Comparison of ENCODE assay signal across 8 cellular contexts in genomic region chr3:188294823-188295487, GRCh38.
DNase-seq lines count a peak whose midpoint lies in the region; ATAC-seq, FAIRE-seq and TF ChIP-seq lines count a peak whose summit lies in the region.

No MANE protein-coding gene starts in this region.

- CTCF ChIA-PET in AG04449 (lab: Yijun Ruan, JAX): interaction anchor here (0.5 to 2.6 kb wide), 4 partner anchors 16 to 660 kb away, joined by 3 to 11 read pairs (median 6); no protein-coding TSS in a partner anchor
- CTCF ChIA-PET in CD8-positive, alpha-beta T cell (lab: Charles Lee): interaction anchor here (0.6 to 1.0 kb wide), 3 partner anchors 10 to 581 kb away, joined by 3 to 4 read pairs (median 3); no protein-coding TSS in a partner anchor

- FAIRE-seq in HTR-8/SVneo (lab: Jason Lieb, UNC): no peak

- intact Hi-C loops in CD8-positive, alpha-beta T cell (cut with DNase I, micrococcal nuclease): no loop called here

- no peak for ATAC-seq in CD8-positive, alpha-beta T cell
- ATAC-seq in GM21717 (IDR thresholded peaks at IDR 0.05; ENCODE audit: unreplicated experiment): no peak

- no peaks in the 10 kb centered on the region for H3K27me3 Mint-ChIP-seq in CD8-positive, alpha-beta T cell (ENCODE audit: low read depth)

- TF ChIP-seq CTCF in AG04449 (IDR thresholded peaks at IDR 0.05; ENCODE audit: insufficient read depth, low read length, missing control alignments): no peak
- TF ChIP-seq CTCF in CD8-positive, alpha-beta T cell (IDR thresholded peaks at IDR 0.05): no peak

- peaks cover 7% of the 10 kb centered on the region for H3K36me3 ChIP-seq in adipocyte (ENCODE audit: control insufficient read depth, insufficient read depth, low read length, severe bottlenecking)
- H3K36me3 ChIP-seq in subcutaneous abdominal adipose tissue (ENCODE audit: control insufficient read depth in 5 of 5, insufficient read depth in 5 of 5, low read length in 5 of 5): peaks cover 0 to 7% (median 6%) of the 10 kb centered on the region in 5 donors
- no peaks in the 10 kb centered on the region for H3K36me3 ChIP-seq in CD8-positive, alpha-beta T cell (ENCODE audit: insufficient read depth, low read length)

- H3K9me3 Mint-ChIP-seq in CD8-positive, alpha-beta T cell: no peaks in the 10 kb centered on the region

- DNase-seq in AG04449 (ENCODE audit: low read depth, low spot score) (peak; percentile 92), HTR-8/SVneo (ENCODE audit: insufficient read length, low spot score) (peak; percentile 61), adipocyte (ENCODE audit: low read depth) (peak; percentile 84), islet precursor cell (peak; percentile 91), NAMALWA (ENCODE audit: low spot score) (no peak)
- DNase-seq in CD8-positive, alpha-beta T cell: no peak

- no peaks in the 10 kb centered on the region for H3K9me3 ChIP-seq in adipocyte (ENCODE audit: control insufficient read depth, low read length)
- no peaks in the 10 kb centered on the region for H3K9me3 ChIP-seq in subcutaneous abdominal adipose tissue (ENCODE audit: control insufficient read depth in 5 of 5, low read length in 5 of 5)
- no peaks in the 10 kb centered on the region for H3K9me3 ChIP-seq in CD8-positive, alpha-beta T cell (ENCODE audit: low read length)

- peaks cover 8% of the 10 kb centered on the region for H3K36me3 Mint-ChIP-seq in CD8-positive, alpha-beta T cell

- H3K27me3 ChIP-seq in adipocyte (replicated peaks; ENCODE audit: control insufficient read depth, insufficient read depth, low read length) (no peaks in the 10 kb centered on the region), subcutaneous abdominal adipose tissue (ENCODE audit: control insufficient read depth in 5 of 5, insufficient read depth in 4 of 5, low read length in 5 of 5) (no peaks in the 10 kb centered on the region)
- no peaks in the 10 kb centered on the region for H3K27me3 ChIP-seq in CD8-positive, alpha-beta T cell (ENCODE audit: insufficient read depth, low read length)

- H3K4me1 ChIP-seq in adipocyte (ENCODE audit: control insufficient read depth, insufficient read depth, low read length) (peaks cover 46% of the 10 kb centered on the region), subcutaneous abdominal adipose tissue (ENCODE audit: control insufficient read depth in 5 of 5, insufficient read depth in 5 of 5, low read length in 5 of 5) (peaks cover 0 to 24% (median 22%) of the 10 kb centered on the region in 5 donors)
- H3K4me1 ChIP-seq in CD8-positive, alpha-beta T cell (ENCODE audit: insufficient read depth, low read length): no peaks in the 10 kb centered on the region

- no peak overlapping the region for H3K4me3 Mint-ChIP-seq in CD8-positive, alpha-beta T cell

- H3K9ac ChIP-seq in adipocyte (ENCODE audit: low read length): peak overlapping the region; percentile 16
- H3K9ac ChIP-seq in subcutaneous abdominal adipose tissue (ENCODE audit: low read length in 5 of 5): peak overlapping the region in 1 of 5 donors; percentile 32

- no peak overlapping the region for H3K27ac Mint-ChIP-seq in CD8-positive, alpha-beta T cell

- no peak overlapping the region for H3K4me3 ChIP-seq in AG04449 (ENCODE audit: low read depth, low read length)
- peak overlapping the region; percentile 33 for H3K4me3 ChIP-seq in adipocyte (ENCODE audit: low read length)
- H3K4me3 ChIP-seq in subcutaneous abdominal adipose tissue (ENCODE audit: low read depth in 1 of 5, low read length in 5 of 5): no peak overlapping the region
- no peak overlapping the region for H3K4me3 ChIP-seq in CD8-positive, alpha-beta T cell (ENCODE audit: low read depth, low read length)

- peaks cover 47% of the 10 kb centered on the region for H3K4me1 Mint-ChIP-seq in CD8-positive, alpha-beta T cell (ENCODE audit: low read depth)

- H3K27ac ChIP-seq in subcutaneous abdominal adipose tissue (ENCODE audit: low read depth, low read length): peak overlapping the region; percentile 8
- H3K27ac ChIP-seq in CD8-positive, alpha-beta T cell (ENCODE audit: low read depth, low read length): no peak overlapping the region

- POLR2A ChIA-PET in AG04449 (lab: Yijun Ruan, JAX): interaction anchor here (0.5 to 1.5 kb wide), 8 partner anchors 11 to 549 kb away, joined by 3 to 7 read pairs (median 4); partner anchors contain the start of gene BCL6
- POLR2A ChIA-PET in CD8-positive, alpha-beta T cell (lab: Charles Lee): no interaction called here

Comparison
In these comparisons a context has a peak if more than half of its experiments do, and no peak if none do; other contexts are left out.
1. DNase-seq: peak in AG04449 (single experiment), HTR-8/SVneo (single experiment), adipocyte (single experiment) and islet precursor cell (single experiment); none in CD8-positive, alpha-beta T cell (0 of 7) and NAMALWA (single experiment).